ENCODE assay signal across 1 cellular context in genomic region chr6:41372526-41373366, GRCh38.
A peak's percentile ranks its signal among the peaks of the same experiment; 100 is the strongest.
TF ChIP-seq lines count a peak whose summit lies in the region.

No MANE protein-coding gene starts in this region.

TF ChIP-seq in HepG2, 621 proteins besides CTCF, POLR2A, EP300 and RAD21 (continued from another document and continues in another):
- TF ChIP-seq TFE3 (CRISPR knock-in tag; IDR thresholded peaks at IDR 0.05) (no peak), FOXC1 (CRISPR knock-in tag; IDR thresholded peaks at IDR 0.05; ENCODE audit: borderline replicate concordance) (no peak), SALL2 (CRISPR knock-in tag; IDR thresholded peaks at IDR 0.05) (no peak), ZNF670 (CRISPR knock-in tag; IDR thresholded peaks at IDR 0.05; ENCODE audit: borderline replicate concordance) (no peak), ZFP41 (CRISPR knock-in tag; IDR thresholded peaks at IDR 0.05; ENCODE audit: borderline replicate concordance) (0 out of 2 replicates have a peak, but pooled peaks have one; percentile 41), ZNF746 (CRISPR knock-in tag; IDR thresholded peaks at IDR 0.05) (peak; percentile 48; the same call in 1 of the 2 replicates), ZBTB3 (CRISPR knock-in tag; IDR thresholded peaks at IDR 0.05; ENCODE audit: borderline replicate concordance, low read depth) (no peak), HOXA3 (CRISPR knock-in tag; IDR thresholded peaks at IDR 0.05) (peak; percentile 67; the same call in 1 of the 2 replicates), POGZ (CRISPR knock-in tag; IDR thresholded peaks at IDR 0.05) (0 out of 2 replicates have a peak, but pooled peaks have one; percentile 13), ZNF788 (CRISPR knock-in tag; IDR thresholded peaks at IDR 0.05; ENCODE audit: borderline replicate concordance) (no peak), ONECUT2 (CRISPR knock-in tag; IDR thresholded peaks at IDR 0.05) (no peak), ZNF678 (CRISPR knock-in tag; IDR thresholded peaks at IDR 0.05) (peak; percentile 19; the same call in 1 of the 2 replicates), ZNF607 (CRISPR knock-in tag; IDR thresholded peaks at IDR 0.05; ENCODE audit: borderline replicate concordance) (no peak), MED1 (CRISPR knock-in tag; IDR thresholded peaks at IDR 0.05) (peak; percentile 33; the same call in 1 of the 2 replicates), ATM (IDR thresholded peaks at IDR 0.05; ENCODE audit: borderline replicate concordance) (no peak), ZNF34 (CRISPR knock-in tag; IDR thresholded peaks at IDR 0.05; ENCODE audit: borderline replicate concordance) (no peak), DPF2 (CRISPR knock-in tag; IDR thresholded peaks at IDR 0.05; ENCODE audit: borderline replicate concordance, low read depth) (no peak; the same call in 1 of the 2 replicates), SMAD9 (CRISPR knock-in tag; IDR thresholded peaks at IDR 0.05) (no peak), ZSCAN5A (CRISPR knock-in tag; IDR thresholded peaks at IDR 0.05; ENCODE audit: borderline replicate concordance) (no peak), MEF2D (CRISPR knock-in tag; IDR thresholded peaks at IDR 0.05) (no peak), KDM5A (IDR thresholded peaks at IDR 0.05; ENCODE audit: borderline replicate concordance, low read length) (no peak), FOXM1 (CRISPR knock-in tag; IDR thresholded peaks at IDR 0.05) (no peak), PHF5A (CRISPR knock-in tag; IDR thresholded peaks at IDR 0.05; ENCODE audit: low read depth, unreplicated experiment) (no peak), ZNF550 (CRISPR knock-in tag; IDR thresholded peaks at IDR 0.05; ENCODE audit: borderline replicate concordance) (no peak), SYNCRIP (IDR thresholded peaks at IDR 0.05; ENCODE audit: insufficient read depth, low read depth, low read length) (no peak)
- TF ChIP-seq, protein P1, sequence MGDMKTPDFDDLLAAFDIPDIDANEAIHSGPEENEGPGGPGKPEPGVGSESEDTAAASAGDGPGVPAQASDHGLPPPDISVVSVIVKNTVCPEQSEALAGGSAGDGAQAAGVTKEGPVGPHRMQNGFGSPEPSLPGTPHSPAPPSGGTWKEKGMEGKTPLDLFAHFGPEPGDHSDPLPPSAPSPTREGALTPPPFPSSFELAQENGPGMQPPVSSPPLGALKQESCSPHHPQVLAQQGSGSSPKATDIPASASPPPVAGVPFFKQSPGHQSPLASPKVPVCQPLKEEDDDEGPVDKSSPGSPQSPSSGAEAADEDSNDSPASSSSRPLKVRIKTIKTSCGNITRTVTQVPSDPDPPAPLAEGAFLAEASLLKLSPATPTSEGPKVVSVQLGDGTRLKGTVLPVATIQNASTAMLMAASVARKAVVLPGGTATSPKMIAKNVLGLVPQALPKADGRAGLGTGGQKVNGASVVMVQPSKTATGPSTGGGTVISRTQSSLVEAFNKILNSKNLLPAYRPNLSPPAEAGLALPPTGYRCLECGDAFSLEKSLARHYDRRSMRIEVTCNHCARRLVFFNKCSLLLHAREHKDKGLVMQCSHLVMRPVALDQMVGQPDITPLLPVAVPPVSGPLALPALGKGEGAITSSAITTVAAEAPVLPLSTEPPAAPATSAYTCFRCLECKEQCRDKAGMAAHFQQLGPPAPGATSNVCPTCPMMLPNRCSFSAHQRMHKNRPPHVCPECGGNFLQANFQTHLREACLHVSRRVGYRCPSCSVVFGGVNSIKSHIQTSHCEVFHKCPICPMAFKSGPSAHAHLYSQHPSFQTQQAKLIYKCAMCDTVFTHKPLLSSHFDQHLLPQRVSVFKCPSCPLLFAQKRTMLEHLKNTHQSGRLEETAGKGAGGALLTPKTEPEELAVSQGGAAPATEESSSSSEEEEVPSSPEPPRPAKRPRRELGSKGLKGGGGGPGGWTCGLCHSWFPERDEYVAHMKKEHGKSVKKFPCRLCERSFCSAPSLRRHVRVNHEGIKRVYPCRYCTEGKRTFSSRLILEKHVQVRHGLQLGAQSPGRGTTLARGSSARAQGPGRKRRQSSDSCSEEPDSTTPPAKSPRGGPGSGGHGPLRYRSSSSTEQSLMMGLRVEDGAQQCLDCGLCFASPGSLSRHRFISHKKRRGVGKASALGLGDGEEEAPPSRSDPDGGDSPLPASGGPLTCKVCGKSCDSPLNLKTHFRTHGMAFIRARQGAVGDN (CRISPR knock-in tag; IDR thresholded peaks at IDR 0.05), result peak; percentile 67
- TF ChIP-seq, protein P2, sequence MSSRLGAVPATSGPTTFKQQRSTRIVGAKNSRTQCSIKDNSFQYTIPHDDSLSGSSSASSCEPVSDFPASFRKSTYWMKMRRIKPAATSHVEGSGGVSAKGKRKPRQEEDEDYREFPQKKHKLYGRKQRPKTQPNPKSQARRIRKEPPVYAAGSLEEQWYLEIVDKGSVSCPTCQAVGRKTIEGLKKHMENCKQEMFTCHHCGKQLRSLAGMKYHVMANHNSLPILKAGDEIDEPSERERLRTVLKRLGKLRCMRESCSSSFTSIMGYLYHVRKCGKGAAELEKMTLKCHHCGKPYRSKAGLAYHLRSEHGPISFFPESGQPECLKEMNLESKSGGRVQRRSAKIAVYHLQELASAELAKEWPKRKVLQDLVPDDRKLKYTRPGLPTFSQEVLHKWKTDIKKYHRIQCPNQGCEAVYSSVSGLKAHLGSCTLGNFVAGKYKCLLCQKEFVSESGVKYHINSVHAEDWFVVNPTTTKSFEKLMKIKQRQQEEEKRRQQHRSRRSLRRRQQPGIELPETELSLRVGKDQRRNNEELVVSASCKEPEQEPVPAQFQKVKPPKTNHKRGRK (CRISPR knock-in tag; IDR thresholded peaks at IDR 0.05), result no peak
- TF ChIP-seq, protein P3, sequence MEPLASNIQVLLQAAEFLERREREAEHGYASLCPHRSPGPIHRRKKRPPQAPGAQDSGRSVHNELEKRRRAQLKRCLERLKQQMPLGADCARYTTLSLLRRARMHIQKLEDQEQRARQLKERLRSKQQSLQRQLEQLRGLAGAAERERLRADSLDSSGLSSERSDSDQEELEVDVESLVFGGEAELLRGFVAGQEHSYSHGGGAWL (CRISPR knock-in tag; IDR thresholded peaks at IDR 0.05), result 0 out of 2 replicates have a peak, but pooled peaks have one; percentile 23
- TF ChIP-seq, protein P4, sequence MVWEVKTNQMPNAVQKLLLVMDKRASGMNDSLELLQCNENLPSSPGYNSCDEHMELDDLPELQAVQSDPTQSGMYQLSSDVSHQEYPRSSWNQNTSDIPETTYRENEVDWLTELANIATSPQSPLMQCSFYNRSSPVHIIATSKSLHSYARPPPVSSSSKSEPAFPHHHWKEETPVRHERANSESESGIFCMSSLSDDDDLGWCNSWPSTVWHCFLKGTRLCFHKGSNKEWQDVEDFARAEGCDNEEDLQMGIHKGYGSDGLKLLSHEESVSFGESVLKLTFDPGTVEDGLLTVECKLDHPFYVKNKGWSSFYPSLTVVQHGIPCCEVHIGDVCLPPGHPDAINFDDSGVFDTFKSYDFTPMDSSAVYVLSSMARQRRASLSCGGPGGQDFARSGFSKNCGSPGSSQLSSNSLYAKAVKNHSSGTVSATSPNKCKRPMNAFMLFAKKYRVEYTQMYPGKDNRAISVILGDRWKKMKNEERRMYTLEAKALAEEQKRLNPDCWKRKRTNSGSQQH (CRISPR knock-in tag; IDR thresholded peaks at IDR 0.05; ENCODE audit: low read depth), result no peak
- TF ChIP-seq, protein P5, sequence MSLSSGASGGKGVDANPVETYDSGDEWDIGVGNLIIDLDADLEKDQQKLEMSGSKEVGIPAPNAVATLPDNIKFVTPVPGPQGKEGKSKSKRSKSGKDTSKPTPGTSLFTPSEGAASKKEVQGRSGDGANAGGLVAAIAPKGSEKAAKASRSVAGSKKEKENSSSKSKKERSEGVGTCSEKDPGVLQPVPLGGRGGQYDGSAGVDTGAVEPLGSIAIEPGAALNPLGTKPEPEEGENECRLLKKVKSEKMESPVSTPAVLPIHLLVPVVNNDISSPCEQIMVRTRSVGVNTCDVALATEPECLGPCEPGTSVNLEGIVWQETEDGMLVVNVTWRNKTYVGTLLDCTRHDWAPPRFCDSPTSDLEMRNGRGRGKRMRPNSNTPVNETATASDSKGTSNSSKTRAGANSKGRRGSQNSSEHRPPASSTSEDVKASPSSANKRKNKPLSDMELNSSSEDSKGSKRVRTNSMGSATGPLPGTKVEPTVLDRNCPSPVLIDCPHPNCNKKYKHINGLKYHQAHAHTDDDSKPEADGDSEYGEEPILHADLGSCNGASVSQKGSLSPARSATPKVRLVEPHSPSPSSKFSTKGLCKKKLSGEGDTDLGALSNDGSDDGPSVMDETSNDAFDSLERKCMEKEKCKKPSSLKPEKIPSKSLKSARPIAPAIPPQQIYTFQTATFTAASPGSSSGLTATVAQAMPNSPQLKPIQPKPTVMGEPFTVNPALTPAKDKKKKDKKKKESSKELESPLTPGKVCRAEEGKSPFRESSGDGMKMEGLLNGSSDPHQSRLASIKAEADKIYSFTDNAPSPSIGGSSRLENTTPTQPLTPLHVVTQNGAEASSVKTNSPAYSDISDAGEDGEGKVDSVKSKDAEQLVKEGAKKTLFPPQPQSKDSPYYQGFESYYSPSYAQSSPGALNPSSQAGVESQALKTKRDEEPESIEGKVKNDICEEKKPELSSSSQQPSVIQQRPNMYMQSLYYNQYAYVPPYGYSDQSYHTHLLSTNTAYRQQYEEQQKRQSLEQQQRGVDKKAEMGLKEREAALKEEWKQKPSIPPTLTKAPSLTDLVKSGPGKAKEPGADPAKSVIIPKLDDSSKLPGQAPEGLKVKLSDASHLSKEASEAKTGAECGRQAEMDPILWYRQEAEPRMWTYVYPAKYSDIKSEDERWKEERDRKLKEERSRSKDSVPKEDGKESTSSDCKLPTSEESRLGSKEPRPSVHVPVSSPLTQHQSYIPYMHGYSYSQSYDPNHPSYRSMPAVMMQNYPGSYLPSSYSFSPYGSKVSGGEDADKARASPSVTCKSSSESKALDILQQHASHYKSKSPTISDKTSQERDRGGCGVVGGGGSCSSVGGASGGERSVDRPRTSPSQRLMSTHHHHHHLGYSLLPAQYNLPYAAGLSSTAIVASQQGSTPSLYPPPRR (CRISPR knock-in tag; IDR thresholded peaks at IDR 0.05; ENCODE audit: borderline replicate concordance), result peak; percentile 52; the same call in 1 of the 2 replicates
- TF ChIP-seq, protein P6, sequence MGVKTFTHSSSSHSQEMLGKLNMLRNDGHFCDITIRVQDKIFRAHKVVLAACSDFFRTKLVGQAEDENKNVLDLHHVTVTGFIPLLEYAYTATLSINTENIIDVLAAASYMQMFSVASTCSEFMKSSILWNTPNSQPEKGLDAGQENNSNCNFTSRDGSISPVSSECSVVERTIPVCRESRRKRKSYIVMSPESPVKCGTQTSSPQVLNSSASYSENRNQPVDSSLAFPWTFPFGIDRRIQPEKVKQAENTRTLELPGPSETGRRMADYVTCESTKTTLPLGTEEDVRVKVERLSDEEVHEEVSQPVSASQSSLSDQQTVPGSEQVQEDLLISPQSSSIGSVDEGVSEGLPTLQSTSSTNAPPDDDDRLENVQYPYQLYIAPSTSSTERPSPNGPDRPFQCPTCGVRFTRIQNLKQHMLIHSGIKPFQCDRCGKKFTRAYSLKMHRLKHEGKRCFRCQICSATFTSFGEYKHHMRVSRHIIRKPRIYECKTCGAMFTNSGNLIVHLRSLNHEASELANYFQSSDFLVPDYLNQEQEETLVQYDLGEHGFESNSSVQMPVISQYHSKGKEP (CRISPR knock-in tag; IDR thresholded peaks at IDR 0.05), result no peak
